Comparison of ENCODE assay signal across 8 cellular contexts in the genomic region with DNA sequence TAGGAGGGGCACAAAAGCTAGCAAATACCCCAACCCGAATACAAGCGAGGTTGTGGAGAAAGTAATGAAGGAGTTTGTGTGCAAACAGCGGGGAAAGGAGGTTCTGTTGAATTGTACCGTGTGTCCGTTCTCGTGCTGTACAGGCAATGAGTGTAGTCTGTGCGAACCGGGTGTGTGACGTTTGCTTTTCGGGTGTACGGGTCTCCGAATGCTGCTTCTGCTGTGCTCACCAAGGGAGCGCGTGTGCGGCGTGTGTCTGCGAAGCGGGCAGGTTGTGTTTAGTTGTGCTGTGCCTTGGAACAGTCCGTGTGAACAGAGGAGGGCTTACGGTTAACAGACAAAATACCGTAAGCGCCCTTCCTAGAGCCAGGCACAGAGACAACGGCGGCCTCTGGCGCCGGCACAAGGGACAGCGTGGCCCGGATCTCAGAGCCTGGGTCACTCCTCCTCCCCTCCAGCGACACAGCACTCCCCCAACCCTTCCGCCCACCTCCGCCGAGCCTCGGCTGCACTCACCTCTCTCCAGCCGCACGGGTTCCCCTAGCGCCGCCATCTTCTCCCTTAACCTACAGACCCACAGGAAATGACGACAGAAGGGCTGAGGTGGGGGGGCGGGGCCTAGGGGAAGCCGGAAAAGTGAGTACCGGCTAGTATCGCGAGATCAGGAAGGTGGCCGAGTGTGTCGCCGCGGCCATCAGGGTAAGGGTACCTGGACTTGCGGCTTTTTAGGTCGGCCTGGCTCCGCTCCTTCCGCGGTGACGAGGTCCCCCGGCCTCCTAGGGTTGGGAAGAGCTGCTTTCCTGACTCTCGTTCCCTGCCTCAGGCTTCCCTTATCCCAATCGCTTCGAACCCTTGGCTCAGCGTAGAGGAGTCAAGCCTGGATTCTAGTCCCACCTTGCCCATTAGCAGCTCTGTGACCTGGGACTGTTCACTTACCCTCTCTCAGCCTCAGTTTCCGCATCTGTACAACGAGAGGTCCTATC. TPM values are rescaled to one million over a fixed set of nuclear protein-coding genes. Genes with fewer than 3 reads are reported as not detected.
DNase-seq lines count a peak whose midpoint lies in the region; ATAC-seq and TF ChIP-seq lines count a peak whose summit lies in the region.

A gene with protein sequence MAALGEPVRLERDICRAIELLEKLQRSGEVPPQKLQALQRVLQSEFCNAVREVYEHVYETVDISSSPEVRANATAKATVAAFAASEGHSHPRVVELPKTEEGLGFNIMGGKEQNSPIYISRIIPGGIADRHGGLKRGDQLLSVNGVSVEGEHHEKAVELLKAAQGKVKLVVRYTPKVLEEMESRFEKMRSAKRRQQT (minus strand): TSS at position 570 of the 983 bp plus-strand sequence. CDS start 17 bp downstream, at position 553.

- ATAC-seq in HG02763 (IDR thresholded peaks at IDR 0.05; ENCODE audit: unreplicated experiment) (peak; percentile 94), left cardiac atrium (peak; percentile 99)

- peaks cover 21% of the 10 kb centered on the region for H3K4me1 Mint-ChIP-seq in progenitor cell of endocrine pancreas (ENCODE audit: low read depth)

- 0 to 1% (median 0%) methylated on average over 59 to 60 of the region's 60 CpGs for WGBS in adipose tissue, 3 donors

- no peaks in the 10 kb centered on the region for H3K27me3 Mint-ChIP-seq in progenitor cell of endocrine pancreas

- intact Hi-C loops in left cardiac atrium (cut with DNase I): no loop called here

- peak; percentile 17; the same call in 1 of the 2 replicates for TF ChIP-seq CTCF in GM12874 (IDR thresholded peaks at IDR 0.05; ENCODE audit: insufficient read depth, low read depth, low read length)
- peak; percentile 32 for TF ChIP-seq CTCF in progenitor cell of endocrine pancreas (IDR thresholded peaks at IDR 0.05; ENCODE audit: unreplicated experiment)

- peak within 1 kb of the TSS; percentile 100 for H3K4me3 Mint-ChIP-seq in progenitor cell of endocrine pancreas (ENCODE audit: low read depth)

- no peaks in the 10 kb centered on the region for H3K9me3 Mint-ChIP-seq in progenitor cell of endocrine pancreas (ENCODE audit: low read depth)

- peaks cover 1% of the 10 kb centered on the region for H3K36me3 Mint-ChIP-seq in progenitor cell of endocrine pancreas (ENCODE audit: insufficient read depth)

- DNase-seq in NCI-H1417 treated with DMSO at 0.1 percent for 48 hours (lab: John Stamatoyannopoulos, UW): peak; percentile 77
- peak; percentile 95 for DNase-seq in T follicular helper cell (ENCODE audit: low read depth)
- peak; percentile 96 for DNase-seq in left cardiac atrium
- DNase-seq in progenitor cell of endocrine pancreas (ENCODE audit: low spot score, unreplicated experiment): peak; percentile 91
- peak; percentile 98 for DNase-seq in ureter (ENCODE audit: low spot score)

- H3K27ac Mint-ChIP-seq in progenitor cell of endocrine pancreas: peak within 1 kb of the TSS; percentile 99

- peak within 1 kb of the TSS; percentile 48 for H3K27ac ChIP-seq in adipose tissue (ENCODE audit: low read depth, low read length)

RNA-seq across cellular contexts. Expression of the gene that starts here (rescaled TPM):
- polyA plus RNA-seq in adipose tissue: 10 to 100 TPM in 1 of 3 donors, 1 to 10 TPM in 2; 3.7 to 10.1 (median 5.2) TPM
- total RNA-seq in left cardiac atrium (10 to 100 TPM; 15.4 to 24.2 TPM), progenitor cell of endocrine pancreas (36.5 and 38.2 TPM in 2 replicates), ureter (34.9 TPM)

Comparison
In these comparisons a context has a peak if more than half of its experiments do, and no peak if none do; other contexts are left out.
1. Peak in every context shown above with its lines: DNase-seq, ATAC-seq and H3K27ac ChIP-seq.